Comparison of ENCODE assay signal across 9 cellular contexts in the genomic region with DNA sequence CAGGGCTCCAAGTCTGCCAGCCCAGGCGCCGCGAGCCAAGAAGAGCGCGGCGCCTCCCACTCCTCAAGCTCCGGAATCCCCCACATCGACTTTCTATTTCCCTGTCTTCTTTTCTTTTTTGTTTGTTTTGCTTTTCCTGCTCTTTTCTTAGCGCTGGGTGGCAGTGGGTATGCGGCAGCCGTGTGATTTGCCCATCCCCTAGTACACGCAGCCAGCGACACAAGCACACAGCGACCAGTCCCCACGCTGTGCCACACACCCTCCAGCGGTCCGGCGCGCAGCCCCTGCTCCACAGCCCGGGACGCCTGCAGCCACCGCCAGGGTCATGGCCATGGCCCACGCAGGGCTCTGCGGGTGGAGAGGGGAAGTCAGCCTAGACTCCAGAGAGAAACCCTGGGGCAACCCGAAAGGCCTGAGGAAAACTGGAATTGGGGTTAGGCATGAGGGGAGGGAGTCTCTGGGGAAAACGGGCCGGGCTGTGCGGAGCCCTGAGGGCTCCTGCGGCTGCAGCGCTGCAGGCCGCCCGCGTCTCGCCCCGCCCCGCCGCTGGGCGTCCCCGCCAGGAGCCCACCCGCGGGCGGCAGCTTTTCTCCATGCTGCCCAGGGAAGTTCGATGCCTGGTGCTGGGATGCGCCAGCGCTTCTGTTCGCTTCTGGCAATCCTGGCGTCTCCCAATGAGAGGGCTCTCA. TPM values are rescaled to one million over a fixed set of nuclear protein-coding genes. Genes with fewer than 3 reads are reported as not detected.
A peak's percentile ranks its signal among the peaks of the same experiment; 100 is the strongest.
DNase-seq lines count a peak whose midpoint lies in the region; ATAC-seq and TF ChIP-seq lines count a peak whose summit lies in the region.
"Had no signal": no experiment of that assay in that cellular context is flagged by ENCODE, and none has a peak within 500 bp of the region (broad histone marks: within the 10 kb centered on the region; RNA-seq: fewer than 3 reads in every experiment).

No MANE protein-coding gene starts in this region.

- H3K9me3 Mint-ChIP-seq in mesothelial cell of epicardium: no peaks in the 10 kb centered on the region

- H3K36me3 ChIP-seq in esophagus (ENCODE audit: control insufficient read depth in 2 of 2, insufficient read depth in 2 of 2, low read length in 1 of 2) (no peaks in the 10 kb centered on the region), transverse colon (no peaks in the 10 kb centered on the region)

- 3 to 4% methylated on average over 47 of the region's 47 CpGs for WGBS in esophagus, 2 donors
- 13 to 23% methylated on average over 9 to 42 of the region's 47 CpGs for WGBS in transverse colon (ENCODE audit: low coverage in 1 of 2), 2 donors

- H3K27me3 Mint-ChIP-seq in mesothelial cell of epicardium (ENCODE audit: low read depth): peaks cover 64% of the 10 kb centered on the region

- intact Hi-C loops in transverse colon (cut with DNase I; ENCODE audit: low total_unique reads): loop anchor here (10.0 kb wide), 1 partner anchor 836 kb away; no protein-coding TSS in a partner anchor

- no peak overlapping the region for H3K27ac ChIP-seq in esophagus (ENCODE audit: low read depth in 2 of 2, low read length in 1 of 2)
- peak overlapping the region; percentile 12 to 86 (median 64) for H3K27ac ChIP-seq in transverse colon

- TF ChIP-seq POLR2A in transverse colon (IDR thresholded peaks at IDR 0.05): no peak

- TF ChIP-seq CTCF in mesothelial cell of epicardium (IDR thresholded peaks at IDR 0.05; ENCODE audit: unreplicated experiment): no peak
- TF ChIP-seq CTCF in transverse colon (IDR thresholded peaks at IDR 0.05): no peak

- H3K9me3 ChIP-seq in esophagus (ENCODE audit: control insufficient read depth in 2 of 2, insufficient read depth in 1 of 2, low read depth in 1 of 2, low read length in 1 of 2): no peaks in the 10 kb centered on the region
- no peaks in the 10 kb centered on the region for H3K9me3 ChIP-seq in transverse colon

- peak overlapping the region; percentile 7 to 23 for H3K4me3 ChIP-seq in esophagus (ENCODE audit: low read depth in 1 of 2, low read length in 2 of 2)
- H3K4me3 ChIP-seq in transverse colon: peak overlapping the region; percentile 33 to 49 (median 42)

- DNase-seq in NCI-H146 (lab: John Stamatoyannopoulos, UW) (peak; percentile 4), NCI-H146 treated with DMSO at 0.1 percent for 48 hours (lab: John Stamatoyannopoulos, UW; ENCODE audit: unreplicated experiment) (no peak), mesothelial cell of epicardium (ENCODE audit: low spot score in 2 of 2, unreplicated experiment in 2 of 2) (peak; percentile 19 to 48), transverse colon (no peak), foreskin melanocyte (no peak)
- DNase-seq in activated CD8-positive, alpha-beta memory T cell treated with anti-CD3 and anti-CD28 coated beads, Interleukin-2, amount 50 U/mL, for 4 hours: no peak
- DNase-seq: MM.1S had no signal

- peaks cover 6% of the 10 kb centered on the region for H3K36me3 Mint-ChIP-seq in mesothelial cell of epicardium

- H3K27me3 ChIP-seq in esophagus (ENCODE audit: control insufficient read depth in 1 of 2, insufficient read depth in 2 of 2, low read length in 2 of 2): peaks cover 0 to 15% of the 10 kb centered on the region in 2 donors
- H3K27me3 ChIP-seq in transverse colon: peaks cover 45% of the 10 kb centered on the region

- in situ Hi-C loops in transverse colon (cut with MboI; ENCODE audit: low pct_ligation_motif_present in 1 of 4, low pct_unique_long_range_greater_than_20kb in 1 of 4, low sequenced_read_pairs in 3 of 4): no loop called here

- H3K4me1 Mint-ChIP-seq in mesothelial cell of epicardium: peaks cover 40% of the 10 kb centered on the region

- peak overlapping the region; percentile 88 for H3K4me3 Mint-ChIP-seq in mesothelial cell of epicardium

- peaks cover 3 to 6% of the 10 kb centered on the region in 2 donors for H3K4me1 ChIP-seq in esophagus (ENCODE audit: control insufficient read depth in 2 of 2, insufficient read depth in 2 of 2, low read length in 1 of 2)
- H3K4me1 ChIP-seq in transverse colon: peaks cover 0 to 5% (median 0%) of the 10 kb centered on the region in 4 donors

- ATAC-seq in GM21390 (IDR thresholded peaks at IDR 0.05; ENCODE audit: unreplicated experiment): no peak

- no peak for TF ChIP-seq EP300 in transverse colon (IDR thresholded peaks at IDR 0.05; ENCODE audit: low read depth)

- H3K27ac Mint-ChIP-seq in mesothelial cell of epicardium: peak overlapping the region; percentile 67

RNA-seq across cellular contexts. Expression of gene CHRM2, which starts 2.5 kb away (rescaled TPM):
- polyA plus RNA-seq in esophagus: under 1 TPM; 0.04 to 0.12 TPM
- total RNA-seq in mesothelial cell of epicardium (40.9 to 47.7 TPM (median 41.6 TPM) in 3 replicates), transverse colon (10 to 100 TPM in 2 of 4 donors, 1 to 10 TPM in 2; 6.6 to 29.5 (median 10.7) TPM)

Comparison
In these comparisons a context has a peak if more than half of its experiments do, and no peak if none do; other contexts are left out.
1. DNase-seq: peak in NCI-H146 (single experiment) and mesothelial cell of epicardium (2 of 2); none in NCI-H146 treated with DMSO at 0.1 percent for 48 hours (single experiment), transverse colon (single experiment), activated CD8-positive, alpha-beta memory T cell treated with anti-CD3 and anti-CD28 coated beads, Interleukin-2, amount 50 U/mL, for 4 hours (single experiment) and foreskin melanocyte (single experiment).
2. H3K27ac ChIP-seq: peak in transverse colon (4 of 4); none in esophagus (0 of 2).